21 cellular contexts compared by ENCODE assay signal in genomic region chr22:48539261-48539660, GRCh38.
"Had no signal": no experiment of that assay in that cellular context is flagged by ENCODE, and none has a peak within 500 bp of the region (broad histone marks: within the 10 kb centered on the region; RNA-seq: fewer than 3 reads in every experiment).

No MANE protein-coding gene starts in this region.

- ATAC-seq: K562, SK-N-SH treated with all-trans-retinoic acid at 6 μM for 48 hours had no signal

- H3K36me3 Mint-ChIP-seq: IgD-negative memory B cell had no signal

- H3K27ac ChIP-seq: HL-60, KMS-11 had no signal

- DNase-seq: Kasumi-1, MM.1S, NCI-H1092 treated with DMSO at 0.1 percent for 48 hours, NCI-H1417, NCI-H1436 treated with DMSO at 0.1 percent for 48 hours, NCI-H1694, NCI-H187 treated with DMSO at 0.1 percent for 48 hours, NCI-H2081, NCI-H2107, NCI-H2227 treated with DMSO at 0.1 percent for 48 hours, NCI-H524, NCI-H526 treated with DMSO at 0.1 percent for 48 hours, NCI-H748 treated with DMSO at 0.1 percent for 48 hours, Right ventricle myocardium superior, RPMI8226, SIG-M5 had no signal

- H3K4me3 ChIP-seq: K562 had no signal

- H3K9me3 Mint-ChIP-seq: IgD-negative memory B cell had no signal

- H3K4me3 Mint-ChIP-seq: IgD-negative memory B cell had no signal

- H3K27ac Mint-ChIP-seq: IgD-negative memory B cell had no signal

- H3K4me1 Mint-ChIP-seq: IgD-negative memory B cell had no signal
